Comparison of ENCODE assay signal across 1 cellular context in genomic region chr14:20343092-20343854, GRCh38.
A peak's percentile ranks its signal among the peaks of the same experiment; 100 is the strongest.
TF ChIP-seq lines count a peak whose summit lies in the region.

TSS of gene PARP2 (plus strand) at chr14:20343635. CDS start at chr14:20343642, 7 bp downstream.

TF ChIP-seq in A549, 52 proteins besides CTCF, POLR2A, EP300 and RAD21 (continued from another document):
- peak; percentile 61; the same call in 1 of the 2 replicates for TF ChIP-seq HMGXB4 (CRISPR knock-in tag; IDR thresholded peaks at IDR 0.05; ENCODE audit: borderline replicate concordance)
- TF ChIP-seq JUN (IDR thresholded peaks at IDR 0.05), result peak; percentile 98 to 100
- peak; percentile 32 for TF ChIP-seq GATA3 (IDR thresholded peaks at IDR 0.05; ENCODE audit: borderline replicate concordance)
- no peak for TF ChIP-seq ZSCAN20 (CRISPR knock-in tag; IDR thresholded peaks at IDR 0.05)
- TF ChIP-seq ZFP36 (IDR thresholded peaks at IDR 0.05; ENCODE audit: borderline replicate concordance, partially characterized antibody), result no peak
- TF ChIP-seq CBX2 (IDR thresholded peaks at IDR 0.05; ENCODE audit: borderline replicate concordance, low read depth), result no peak
- peak; percentile 99 for TF ChIP-seq HOXA7 (CRISPR knock-in tag; IDR thresholded peaks at IDR 0.05)
- peak; percentile 100 for TF ChIP-seq TFCP2L1 (CRISPR knock-in tag; IDR thresholded peaks at IDR 0.05)
- no peak for TF ChIP-seq ZC3H11A (IDR thresholded peaks at IDR 0.05)
- no peak for TF ChIP-seq RCOR1 (IDR thresholded peaks at IDR 0.05; ENCODE audit: low read depth, low read length)
- TF ChIP-seq HDAC2 (IDR thresholded peaks at IDR 0.05), result no peak
- peak; percentile 85 for TF ChIP-seq REST (IDR thresholded peaks at IDR 0.05)
- no peak for TF ChIP-seq HES2 (IDR thresholded peaks at IDR 0.05)
- TF ChIP-seq MYC (IDR thresholded peaks at IDR 0.05; ENCODE audit: borderline replicate concordance, low read length), result peak; percentile 50; the same call in 1 of the 2 replicates
